ENCODE assay signal across 1 cellular context in genomic region chr7:101169838-101170531, GRCh38.
A peak's percentile ranks its signal among the peaks of the same experiment; 100 is the strongest.
TF ChIP-seq lines count a peak whose summit lies in the region.

No MANE protein-coding gene starts in this region.

TF ChIP-seq in HepG2, 621 proteins besides CTCF, POLR2A, EP300 and RAD21 (continues in another document):
- TF ChIP-seq PLRG1 (conservative IDR thresholded peaks at IDR 0.05), result no peak
- TF ChIP-seq RNF219 (CRISPR knock-in tag; IDR thresholded peaks at IDR 0.05), result no peak
- TF ChIP-seq TP53 (CRISPR knock-in tag; conservative IDR thresholded peaks at IDR 0.05), result no peak
- no peak for TF ChIP-seq RFXAP (CRISPR knock-in tag; IDR thresholded peaks at IDR 0.05; ENCODE audit: borderline replicate concordance)
- no peak for TF ChIP-seq NCOA2 (CRISPR knock-in tag; IDR thresholded peaks at IDR 0.05)
- no peak for TF ChIP-seq ZNF724P (CRISPR knock-in tag; IDR thresholded peaks at IDR 0.05; ENCODE audit: borderline replicate concordance)
- no peak for TF ChIP-seq SIX4 (CRISPR knock-in tag; IDR thresholded peaks at IDR 0.05)
- 0 out of 2 replicates have a peak, but pooled peaks have one; percentile 46 for TF ChIP-seq HNRNPL (IDR thresholded peaks at IDR 0.05; ENCODE audit: low read depth, low read length)
- TF ChIP-seq ZSCAN29 (CRISPR knock-in tag; conservative IDR thresholded peaks at IDR 0.05), result no peak
- TF ChIP-seq MTA1 (CRISPR knock-in tag; IDR thresholded peaks at IDR 0.05; ENCODE audit: borderline replicate concordance), result no peak; the same call in 1 of the 2 replicates
- no peak for TF ChIP-seq ZFX (CRISPR knock-in tag; IDR thresholded peaks at IDR 0.05; ENCODE audit: low read depth)
- TF ChIP-seq PCBP2 (optimal IDR thresholded peaks at IDR 0.05; ENCODE audit: low read depth, low read length, poor library complexity, severe bottlenecking), result no peak
- peak; percentile 30; the same call in 1 of the 2 replicates for TF ChIP-seq SAP130 (CRISPR knock-in tag; IDR thresholded peaks at IDR 0.05; ENCODE audit: low read depth)
- TF ChIP-seq ZNF367 (CRISPR knock-in tag; IDR thresholded peaks at IDR 0.05; ENCODE audit: borderline replicate concordance), result no peak
- no peak for TF ChIP-seq SSRP1 (CRISPR knock-in tag; IDR thresholded peaks at IDR 0.05)
- TF ChIP-seq KAT8 (CRISPR knock-in tag; IDR thresholded peaks at IDR 0.05), result no peak
- peak; percentile 7; the same call in 1 of the 2 replicates for TF ChIP-seq FOSL2 (CRISPR knock-in tag; IDR thresholded peaks at IDR 0.05)
- no peak for TF ChIP-seq NFKBIZ (CRISPR knock-in tag; IDR thresholded peaks at IDR 0.05)
- TF ChIP-seq MYNN (CRISPR knock-in tag; IDR thresholded peaks at IDR 0.05; ENCODE audit: low read depth), result no peak
- no peak for TF ChIP-seq ZNF816 (CRISPR knock-in tag; IDR thresholded peaks at IDR 0.05; ENCODE audit: borderline replicate concordance)
- TF ChIP-seq ZNF768 (CRISPR knock-in tag; IDR thresholded peaks at IDR 0.05), result peak; percentile 42; the same call in 1 of the 2 replicates
- TF ChIP-seq ZNF788 (CRISPR knock-in tag; IDR thresholded peaks at IDR 0.05; ENCODE audit: borderline replicate concordance), result no peak
- no peak for TF ChIP-seq ZNF777 (CRISPR knock-in tag; IDR thresholded peaks at IDR 0.05)
- TF ChIP-seq PAF1 (CRISPR knock-in tag; IDR thresholded peaks at IDR 0.05), result no peak
- TF ChIP-seq ZNF274 (CRISPR knock-in tag; IDR thresholded peaks at IDR 0.05), result no peak
- no peak for TF ChIP-seq ZMYM4 (CRISPR knock-in tag; IDR thresholded peaks at IDR 0.05)
- no peak for TF ChIP-seq BRCA1 (CRISPR knock-in tag; IDR thresholded peaks at IDR 0.05)
- TF ChIP-seq MAFF (IDR thresholded peaks at IDR 0.05; ENCODE audit: low read depth, low read length), result no peak
- TF ChIP-seq JARID2 (CRISPR knock-in tag; IDR thresholded peaks at IDR 0.05; ENCODE audit: insufficient replicate concordance), result no peak
- TF ChIP-seq ZNF230 (CRISPR knock-in tag; IDR thresholded peaks at IDR 0.05), result no peak
- TF ChIP-seq NRL (CRISPR knock-in tag; IDR thresholded peaks at IDR 0.05; ENCODE audit: borderline replicate concordance), result peak; percentile 84; the same call in 1 of the 2 replicates
- no peak for TF ChIP-seq KMT2B (CRISPR knock-in tag; IDR thresholded peaks at IDR 0.05)
- TF ChIP-seq SOX5 (CRISPR knock-in tag; IDR thresholded peaks at IDR 0.05; ENCODE audit: borderline replicate concordance), result no peak
- no peak for TF ChIP-seq CREB1 (IDR thresholded peaks at IDR 0.05)
- TF ChIP-seq CREB1 (CRISPR knock-in tag; IDR thresholded peaks at IDR 0.05), result no peak
- no peak for TF ChIP-seq HDAC6 (IDR thresholded peaks at IDR 0.05; ENCODE audit: low read depth, low read length)
- no peak for TF ChIP-seq ZNF879 (CRISPR knock-in tag; IDR thresholded peaks at IDR 0.05)
- TF ChIP-seq E2F5 (CRISPR knock-in tag; conservative IDR thresholded peaks at IDR 0.05), result no peak
- TF ChIP-seq KLF13 (CRISPR knock-in tag; IDR thresholded peaks at IDR 0.05), result no peak
- TF ChIP-seq IRF9 (CRISPR knock-in tag; IDR thresholded peaks at IDR 0.05; ENCODE audit: borderline replicate concordance), result no peak
- TF ChIP-seq ZNF256 (CRISPR knock-in tag; conservative IDR thresholded peaks at IDR 0.05), result no peak
- TF ChIP-seq TBP (CRISPR knock-in tag; IDR thresholded peaks at IDR 0.05), result no peak
- no peak for TF ChIP-seq ZXDC (CRISPR knock-in tag; IDR thresholded peaks at IDR 0.05)
- no peak for TF ChIP-seq ETV6 (CRISPR knock-in tag; conservative IDR thresholded peaks at IDR 0.05)
- TF ChIP-seq RARA (CRISPR knock-in tag; IDR thresholded peaks at IDR 0.05), result no peak
- no peak for TF ChIP-seq FOXJ3 (CRISPR knock-in tag; IDR thresholded peaks at IDR 0.05; ENCODE audit: borderline replicate concordance)
- no peak for TF ChIP-seq ZNF674 (CRISPR knock-in tag; IDR thresholded peaks at IDR 0.05; ENCODE audit: low read depth)
- 0 out of 2 replicates have a peak, but pooled peaks have one; percentile 30 for TF ChIP-seq ZNF331 (CRISPR knock-in tag; IDR thresholded peaks at IDR 0.05)
- no peak for TF ChIP-seq ZNF580 (CRISPR knock-in tag; IDR thresholded peaks at IDR 0.05; ENCODE audit: borderline replicate concordance, low read depth)
- peak; percentile 20; the same call in 1 of the 2 replicates for TF ChIP-seq NFKB2 (CRISPR knock-in tag; IDR thresholded peaks at IDR 0.05; ENCODE audit: borderline replicate concordance)
- no peak for TF ChIP-seq THAP7 (CRISPR knock-in tag; IDR thresholded peaks at IDR 0.05)
- no peak for TF ChIP-seq ZNF660 (CRISPR knock-in tag; IDR thresholded peaks at IDR 0.05; ENCODE audit: borderline replicate concordance, low read depth)
- no peak for TF ChIP-seq CENPX (CRISPR knock-in tag; IDR thresholded peaks at IDR 0.05)
- TF ChIP-seq MIER2 (CRISPR knock-in tag; IDR thresholded peaks at IDR 0.05), result 0 out of 2 replicates have a peak, but pooled peaks have one; percentile 44
- no peak for TF ChIP-seq FOXP1 (IDR thresholded peaks at IDR 0.05)
- no peak for TF ChIP-seq FOXP1 (CRISPR knock-in tag; IDR thresholded peaks at IDR 0.05)
- no peak for TF ChIP-seq SP4 (CRISPR knock-in tag; IDR thresholded peaks at IDR 0.05)
- TF ChIP-seq HOMEZ (CRISPR knock-in tag; IDR thresholded peaks at IDR 0.05; ENCODE audit: low read depth), result no peak
- no peak for TF ChIP-seq HMGA1 (CRISPR knock-in tag; conservative IDR thresholded peaks at IDR 0.05)
